ENCODE assay signal across 14 cellular contexts in the genomic region with DNA sequence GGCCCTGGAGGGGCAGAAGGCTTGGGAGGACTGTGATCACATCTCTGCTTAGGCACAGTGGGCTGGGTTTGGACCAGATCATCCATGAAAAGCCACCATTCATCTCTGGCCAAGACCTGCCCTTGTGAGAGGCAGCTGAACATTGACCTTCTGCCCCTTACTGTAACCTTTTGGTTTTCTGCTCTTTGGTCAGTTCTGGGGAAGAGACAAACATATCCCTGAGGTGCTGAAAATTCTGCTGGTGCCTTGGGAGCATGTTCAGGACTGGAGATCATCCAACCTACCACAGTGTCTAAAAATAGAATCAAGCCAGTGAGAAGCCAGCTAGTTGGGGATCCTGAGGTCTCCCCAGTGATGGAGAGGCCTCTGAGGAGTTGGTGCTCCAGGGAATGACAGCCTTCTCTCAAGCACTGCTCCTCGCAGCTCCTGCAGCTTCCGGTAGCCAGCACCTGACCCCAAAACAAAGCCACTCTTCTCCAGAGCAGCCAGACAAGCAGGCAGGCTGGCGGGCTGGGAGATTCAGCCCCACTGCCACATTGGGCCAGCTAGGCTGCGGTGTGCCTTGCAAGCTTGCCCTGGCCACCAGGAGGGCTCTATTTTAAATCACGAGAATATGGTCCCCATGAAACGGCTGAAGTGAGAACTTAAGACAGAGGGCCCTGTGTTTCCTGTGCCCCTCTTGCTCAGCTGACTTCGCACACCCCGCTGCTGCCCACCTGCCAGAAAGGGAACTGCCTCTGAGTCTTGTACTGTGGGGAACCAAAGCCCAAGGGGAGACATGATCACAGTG. TPM values are rescaled to one million over a fixed set of nuclear protein-coding genes. Genes with fewer than 3 reads are reported as not detected.
DNase-seq lines count a peak whose midpoint lies in the region; ATAC-seq, FAIRE-seq and TF ChIP-seq lines count a peak whose summit lies in the region.
"Had no signal": no experiment of that assay in that cellular context is flagged by ENCODE, and none has a peak within 500 bp of the region (broad histone marks: within the 10 kb centered on the region; RNA-seq: fewer than 3 reads in every experiment).

No MANE protein-coding gene starts in this region.

- no peaks in the 10 kb centered on the region for H3K27me3 ChIP-seq in H9 (ENCODE audit: insufficient read depth, low read length)
- H3K27me3 ChIP-seq in adipocyte (replicated peaks; ENCODE audit: control insufficient read depth, insufficient read depth, low read length): no peaks in the 10 kb centered on the region
- H3K27me3 ChIP-seq in HepG2 (ENCODE audit: control insufficient read depth in 1 of 2, insufficient read depth in 2 of 2, low read length in 2 of 2): no peaks in the 10 kb centered on the region
- H3K27me3 ChIP-seq: cardiac muscle cell, MG63 had no signal

- H3K4me3 ChIP-seq in adipocyte (ENCODE audit: low read length) (no peak overlapping the region), HepG2 (replicated peaks in 1 of 3; ENCODE audit: insufficient read depth in 1 of 3, low read depth in 2 of 3, low read length in 3 of 3) (peak overlapping the region in 2 of 3 experiments; percentile 9 to 46; a peak in 3 of 6 replicates)
- H3K4me3 ChIP-seq: cardiac muscle cell, MG63 had no signal

- peak overlapping the region in 2 of 3 experiments; percentile 6 to 34; a peak in 1 of 7 replicates for H3K27ac Mint-ChIP-seq in H9
- no peak overlapping the region for H3K27ac Mint-ChIP-seq in stimulated activated memory B cell treated with anti-CD40 and anti-IgM and Interleukin-4, amounts not matched to agents 10 μg/mL and 1 μg/mL and 100 μg/mL, for 72 hours
- H3K27ac Mint-ChIP-seq in activated T-helper 17 cell treated with anti-CD3 and anti-CD28 coated beads, Interleukin-2, amount 50 U/mL, for 72 hours: no peak overlapping the region
- H3K27ac Mint-ChIP-seq: activated naive CD4-positive, alpha-beta T cell treated with anti-CD3 and anti-CD28 coated beads, Interleukin-2, amount 50 U/mL, for 24 hours had no signal

- no peaks in the 10 kb centered on the region for H3K79me1 ChIP-seq in H9 (ENCODE audit: insufficient read depth, low read depth, low read length, poor library complexity, severe bottlenecking)

- CTCF ChIA-PET in HepG2 (lab: Yijun Ruan, JAX; ENCODE audit: low intra/inter-chr PET ratio, low total read pairs): no interaction called here

- ATAC-seq in HepG2: peak; percentile 89
- ATAC-seq in stimulated activated memory B cell treated with anti-CD40 and anti-IgM and Interleukin-4, amounts not matched to agents 10 μg/mL and 1 μg/mL and 100 μg/mL, for 72 hours: peak; percentile 48
- ATAC-seq in activated T-helper 17 cell treated with anti-CD3 and anti-CD28 coated beads, Interleukin-2, amount 50 U/mL, for 72 hours (replicated peaks): no peak

- H3K18ac ChIP-seq in H9 (ENCODE audit: insufficient read length, low read depth, low read length): no peak overlapping the region

- H2BK15ac ChIP-seq in H9 (ENCODE audit: low read depth, low read length): no peak overlapping the region

- H3K4me1 Mint-ChIP-seq in H9: peaks cover 0 to 5% of the 10 kb centered on the region in 2 experiments; a peak in 1 of 4 replicates
- H3K4me1 Mint-ChIP-seq in stimulated activated memory B cell treated with anti-CD40 and anti-IgM and Interleukin-4, amounts not matched to agents 10 μg/mL and 1 μg/mL and 100 μg/mL, for 72 hours: peaks cover 5% of the 10 kb centered on the region
- H3K4me1 Mint-ChIP-seq in activated T-helper 17 cell treated with anti-CD3 and anti-CD28 coated beads, Interleukin-2, amount 50 U/mL, for 72 hours: no peaks in the 10 kb centered on the region

- POLR2A ChIA-PET in HepG2 (lab: Yijun Ruan, JAX): interaction anchor here (0.5 to 1.0 kb wide), 2 partner anchors 18 to 21 kb away, joined by 3 to 6 read pairs; no protein-coding TSS in a partner anchor

- no peaks in the 10 kb centered on the region for H3K23me2 ChIP-seq in H9 (ENCODE audit: insufficient read length, low read depth, low read length, poor library complexity, severe bottlenecking)

- H4K91ac ChIP-seq in H9 (ENCODE audit: insufficient read length, low read depth, low read length): no peak overlapping the region

- no peaks in the 10 kb centered on the region for H3K27me3 Mint-ChIP-seq in H9 (ENCODE audit: low read depth)
- H3K27me3 Mint-ChIP-seq in stimulated activated memory B cell treated with anti-CD40 and anti-IgM and Interleukin-4, amounts not matched to agents 10 μg/mL and 1 μg/mL and 100 μg/mL, for 72 hours: no peaks in the 10 kb centered on the region
- H3K27me3 Mint-ChIP-seq in activated T-helper 17 cell treated with anti-CD3 and anti-CD28 coated beads, Interleukin-2, amount 50 U/mL, for 72 hours: peaks cover 3% of the 10 kb centered on the region
- H3K27me3 Mint-ChIP-seq: activated naive CD4-positive, alpha-beta T cell treated with anti-CD3 and anti-CD28 coated beads, Interleukin-2, amount 50 U/mL, for 24 hours; stimulated activated naive CD8-positive, alpha-beta T cell treated with anti-CD3 and anti-CD28 coated beads, Interleukin-15, amount 100 ng/mL, for 72 hours had no signal

- H2BK5ac ChIP-seq in H9 (ENCODE audit: insufficient read length, low read length): no peak overlapping the region

- TF ChIP-seq POLR2A in HepG2 (IDR thresholded peaks at IDR 0.05; ENCODE audit: insufficient read depth in 1 of 2, low read depth in 2 of 2, low read length in 2 of 2): no peak

- no peaks in the 10 kb centered on the region; a peak in 1 of 5 replicates for H3K9me3 Mint-ChIP-seq in H9
- H3K9me3 Mint-ChIP-seq in stimulated activated memory B cell treated with anti-CD40 and anti-IgM and Interleukin-4, amounts not matched to agents 10 μg/mL and 1 μg/mL and 100 μg/mL, for 72 hours: no peaks in the 10 kb centered on the region
- no peaks in the 10 kb centered on the region for H3K9me3 Mint-ChIP-seq in activated T-helper 17 cell treated with anti-CD3 and anti-CD28 coated beads, Interleukin-2, amount 50 U/mL, for 72 hours
- H3K9me3 Mint-ChIP-seq: activated naive CD4-positive, alpha-beta T cell treated with anti-CD3 and anti-CD28 coated beads, Interleukin-2, amount 50 U/mL, for 24 hours; stimulated activated naive CD8-positive, alpha-beta T cell treated with anti-CD3 and anti-CD28 coated beads, Interleukin-15, amount 100 ng/mL, for 72 hours had no signal

- H4K8ac ChIP-seq in H9 (replicated peaks; ENCODE audit: insufficient read length, low read depth, low read length): no peak overlapping the region

- H2BK120ac ChIP-seq in H9 (ENCODE audit: low read depth, low read length, poor library complexity, severe bottlenecking): no peak overlapping the region

- H2BK12ac ChIP-seq in H9 (ENCODE audit: insufficient read length, low read depth, low read length): no peak overlapping the region

- no TSS peak for BruUV-seq in HepG2 (replicated peaks; lab: Mats Ljungman, UMichigan)

- H2AFZ ChIP-seq in H9 (ENCODE audit: low read length): no peak overlapping the region
- no peak overlapping the region for H2AFZ ChIP-seq in HepG2 (ENCODE audit: low read length)

- intact Hi-C loops in HepG2 (cut with micrococcal nuclease; ENCODE audit: unreplicated experiment): loop anchor here (5.0 kb wide), 1 partner anchor 43 kb away; no protein-coding TSS in a partner anchor

- in situ Hi-C loops in HepG2 (cut with HindIII; ENCODE audit: extremely low pct_ligation_motif_present, low pct_unique_long_range_greater_than_20kb): no loop called here

- no peak overlapping the region for H3K27ac ChIP-seq in H9 (ENCODE audit: insufficient read length, low read depth, low read length)
- H3K27ac ChIP-seq in HepG2 (ENCODE audit: extremely low read length, insufficient read depth, low read length): peak overlapping the region; percentile 55
- H3K27ac ChIP-seq: cardiac muscle cell, VCaP had no signal

- no peak overlapping the region for H4K5ac ChIP-seq in H9 (ENCODE audit: insufficient read length, low read depth, low read length)

- H3K4me2 ChIP-seq in H9 (ENCODE audit: insufficient read depth, insufficient read length, low read length) (no peak overlapping the region), HepG2 (ENCODE audit: low read depth, low read length) (peak overlapping the region; percentile 58)

- H3K36me3 ChIP-seq in adipocyte (ENCODE audit: control insufficient read depth, insufficient read depth, low read length, severe bottlenecking): no peaks in the 10 kb centered on the region
- no peaks in the 10 kb centered on the region for H3K36me3 ChIP-seq in HepG2 (replicated peaks in 1 of 2; ENCODE audit: control insufficient read depth in 1 of 2, insufficient read depth in 2 of 2, low read length in 2 of 2)
- H3K36me3 ChIP-seq: cardiac muscle cell, MG63 had no signal

- H3K9ac ChIP-seq in H9 (ENCODE audit: extremely low read depth, insufficient read length, low read length): no peak overlapping the region
- no peak overlapping the region for H3K9ac ChIP-seq in adipocyte (ENCODE audit: low read length)
- no peak overlapping the region for H3K9ac ChIP-seq in HepG2 (ENCODE audit: insufficient read depth, low read depth, low read length)

- H3K14ac ChIP-seq in H9 (ENCODE audit: insufficient read depth, low read length): no peak overlapping the region

- no CpG with 5 or more reads among the region's 8 CpGs for WGBS in H9 (ENCODE audit: extremely low coverage, insufficient read length, low lambda C conversion rate)
- 28% methylated on average over 6 of the region's 8 CpGs for WGBS in HepG2 (ENCODE audit: low lambda C conversion rate)

- peak; percentile 37 for DNase-seq in H9
- peak; percentile 16 for DNase-seq in adipocyte (ENCODE audit: low read depth)
- peak; percentile 51 for DNase-seq in HepG2 (ENCODE audit: low spot score)
- no peak for DNase-seq in SKM-1 treated with dmso at 0.1 percent for 144 hours (lab: John Stamatoyannopoulos, UW; ENCODE audit: unreplicated experiment)
- DNase-seq in NCI-H1417 treated with DMSO at 0.1 percent for 48 hours (lab: John Stamatoyannopoulos, UW): no peak
- DNase-seq: kidney; MG63; NK-92 treated with Interleukin-12 subunit alpha and Interleukin-12 subunit beta, amount 100 ng/mL, for 24 hours; stimulated activated naive CD8-positive, alpha-beta T cell treated with anti-CD3 and anti-CD28 coated beads, Interleukin-15, amount 100 ng/mL, for 72 hours had no signal

- H3K9me3 ChIP-seq in H9 (ENCODE audit: control insufficient read depth, low read depth, low read length): no peaks in the 10 kb centered on the region
- H3K9me3 ChIP-seq in adipocyte (ENCODE audit: control insufficient read depth, low read length): no peaks in the 10 kb centered on the region
- no peaks in the 10 kb centered on the region for H3K9me3 ChIP-seq in HepG2 (ENCODE audit: low read length)
- H3K9me3 ChIP-seq: MG63 had no signal

- TF ChIP-seq CTCF in H9 (conservative IDR thresholded peaks at IDR 0.05): no peak
- TF ChIP-seq CTCF in HepG2 (CRISPR knock-in tag; IDR thresholded peaks at IDR 0.05): no peak

- no peak overlapping the region for H3K4me3 Mint-ChIP-seq in H9
- H3K4me3 Mint-ChIP-seq in stimulated activated memory B cell treated with anti-CD40 and anti-IgM and Interleukin-4, amounts not matched to agents 10 μg/mL and 1 μg/mL and 100 μg/mL, for 72 hours: no peak overlapping the region
- H3K4me3 Mint-ChIP-seq in activated T-helper 17 cell treated with anti-CD3 and anti-CD28 coated beads, Interleukin-2, amount 50 U/mL, for 72 hours: no peak overlapping the region
- H3K4me3 Mint-ChIP-seq: activated naive CD4-positive, alpha-beta T cell treated with anti-CD3 and anti-CD28 coated beads, Interleukin-2, amount 50 U/mL, for 24 hours; stimulated activated naive CD8-positive, alpha-beta T cell treated with anti-CD3 and anti-CD28 coated beads, Interleukin-15, amount 100 ng/mL, for 72 hours had no signal

- H2AK5ac ChIP-seq in H9 (ENCODE audit: insufficient read length, low read length): no peak overlapping the region

- H3K79me2 ChIP-seq in H9 (ENCODE audit: insufficient read depth, low read length): no peaks in the 10 kb centered on the region
- no peaks in the 10 kb centered on the region for H3K79me2 ChIP-seq in HepG2 (ENCODE audit: insufficient read depth, low read length)

- no peak overlapping the region for H3K4ac ChIP-seq in H9 (ENCODE audit: low read depth, low read length)

- H4K20me1 ChIP-seq in H9 (ENCODE audit: control insufficient read depth, insufficient read depth, insufficient read length) (no peaks in the 10 kb centered on the region), HepG2 (ENCODE audit: insufficient read depth, low read length) (no peaks in the 10 kb centered on the region)

- H3T11ph ChIP-seq in H9 (ENCODE audit: low read length): no peak overlapping the region

- H3K36me3 Mint-ChIP-seq in H9 (ENCODE audit: insufficient read depth in 1 of 3, low read depth in 3 of 3): no peaks in the 10 kb centered on the region
- H3K36me3 Mint-ChIP-seq in stimulated activated memory B cell treated with anti-CD40 and anti-IgM and Interleukin-4, amounts not matched to agents 10 μg/mL and 1 μg/mL and 100 μg/mL, for 72 hours: no peaks in the 10 kb centered on the region
- no peaks in the 10 kb centered on the region for H3K36me3 Mint-ChIP-seq in activated T-helper 17 cell treated with anti-CD3 and anti-CD28 coated beads, Interleukin-2, amount 50 U/mL, for 72 hours (ENCODE audit: low read depth)
- H3K36me3 Mint-ChIP-seq: activated naive CD4-positive, alpha-beta T cell treated with anti-CD3 and anti-CD28 coated beads, Interleukin-2, amount 50 U/mL, for 24 hours had no signal

- peak; percentile 92 for FAIRE-seq in HepG2 (lab: Jason Lieb, UNC)
- FAIRE-seq: kidney had no signal

- no peak for TF ChIP-seq RAD21 in HepG2 (CRISPR knock-in tag; IDR thresholded peaks at IDR 0.05)

- no peaks in the 10 kb centered on the region for H3K4me1 ChIP-seq in H9 (ENCODE audit: insufficient read depth, low read length)
- H3K4me1 ChIP-seq in adipocyte (ENCODE audit: control insufficient read depth, insufficient read depth, low read length): peaks cover 3% of the 10 kb centered on the region
- peaks cover 25% of the 10 kb centered on the region for H3K4me1 ChIP-seq in HepG2 (ENCODE audit: insufficient read depth, low read length)

- TF ChIP-seq EP300 in HepG2 (IDR thresholded peaks at IDR 0.05; ENCODE audit: low read depth in 2 of 2, low read length in 2 of 2): peak in 1 of 2 experiments; percentile 75; a peak in 2 of 4 replicates
- TF ChIP-seq EP300 in HepG2 (CRISPR knock-in tag; IDR thresholded peaks at IDR 0.05; ENCODE audit: borderline replicate concordance): no peak

- no peak overlapping the region for H3K23ac ChIP-seq in H9 (ENCODE audit: insufficient read length, low read depth, low read length)

- no peak overlapping the region for H2BK20ac ChIP-seq in H9 (ENCODE audit: low read depth, low read length, poor library complexity, severe bottlenecking)

- no peak overlapping the region for H3K56ac ChIP-seq in H9 (ENCODE audit: insufficient read length, low read depth, low read length)

RNA-seq across cellular contexts. Expression of a gene that starts 37.8 kb away (rescaled TPM):
- total RNA-seq in H9 (2021) (67.5 and 75.1 TPM in 2 replicates), HepG2 (2016; rRNA removed; fragmentation: Illumina TruSeq; extraction: Trizol) (15.5 and 18.7 TPM in 2 replicates)
- total RNA-seq in HepG2 (2016; cell fraction: cytosol; rRNA removed; fragmentation: Illumina TruSeq; extraction: Trizol; ENCODE audit: low read depth): 1.3 and 1.9 TPM in 2 replicates
- total RNA-seq in HepG2 (2016; cell fraction: insoluble cytoplasmic fraction; rRNA removed; fragmentation: Illumina TruSeq; extraction: Trizol): 15.7 and 16.2 TPM in 2 replicates
- 6.7 and 8.2 TPM in 2 replicates for total RNA-seq in HepG2 (2016; cell fraction: membrane; rRNA removed; fragmentation: Illumina TruSeq; extraction: Trizol)
- 17.1 and 18.4 TPM in 2 replicates for total RNA-seq in HepG2 (2016; cell fraction: nucleus; rRNA removed; fragmentation: Illumina TruSeq; extraction: Trizol)
- polyA plus RNA-seq in HepG2 (2011; rRNA removed): 40.1 and 43.7 TPM in 2 replicates
- polyA plus RNA-seq in HepG2 (2011; cell fraction: cytosol; rRNA removed): 13.5 and 24.5 TPM in 2 replicates
- 22.5 and 32.8 TPM in 2 replicates for polyA plus RNA-seq in HepG2 (2011; cell fraction: nucleus; rRNA removed)
- 50.8 and 52.0 TPM in 2 replicates for polyA plus RNA-seq in HepG2 (2012)
- polyA plus RNA-seq in HepG2 (2016; cell fraction: cytosol; fragmentation: Illumina TruSeq; extraction: Trizol; ENCODE audit: low read depth): 1.9 TPM in 2 replicates
- 17.0 and 20.2 TPM in 2 replicates for polyA plus RNA-seq in HepG2 (2016; cell fraction: insoluble cytoplasmic fraction; fragmentation: Illumina TruSeq; extraction: Trizol; ENCODE audit: low read depth)
- polyA plus RNA-seq in HepG2 (2016; cell fraction: membrane; fragmentation: Illumina TruSeq; extraction: Trizol; ENCODE audit: low read depth): 3.6 and 3.8 TPM in 2 replicates
- polyA plus RNA-seq in HepG2 (2016; cell fraction: nucleus; fragmentation: Illumina TruSeq; extraction: Trizol; ENCODE audit: insufficient read depth, low read depth): 20.8 TPM in 2 replicates
- polyA minus RNA-seq in HepG2 (2011; rRNA and poly(A)+ RNA removed; ENCODE audit: low replicate concordance): 21.8 and 29.4 TPM in 2 replicates
- polyA minus RNA-seq in HepG2 (2011; cell fraction: cytosol; rRNA and poly(A)+ RNA removed): 24.0 and 36.2 TPM in 2 replicates
- polyA minus RNA-seq in HepG2 (2011; cell fraction: nucleus; rRNA and poly(A)+ RNA removed): 60.9 and 63.9 TPM in 2 replicates
- 10 to 100 TPM; 27.8 to 54.0 TPM for total RNA-seq in activated T-helper 17 cell treated with anti-CD3 and anti-CD28 coated beads, Interleukin-2, amount 50 U/mL, for 72 hours

Comparison
In these comparisons a context has a peak if more than half of its experiments do, and no peak if none do; other contexts are left out.
1. DNase-seq: peak in H9 (single experiment), adipocyte (single experiment) and HepG2 (single experiment); none in SKM-1 treated with dmso at 0.1 percent for 144 hours (single experiment) and NCI-H1417 treated with DMSO at 0.1 percent for 48 hours (single experiment).
2. H3K27ac Mint-ChIP-seq: peak in H9 (2 of 3); none in stimulated activated memory B cell treated with anti-CD40 and anti-IgM and Interleukin-4, amounts not matched to agents 10 μg/mL and 1 μg/mL and 100 μg/mL, for 72 hours (single experiment) and activated T-helper 17 cell treated with anti-CD3 and anti-CD28 coated beads, Interleukin-2, amount 50 U/mL, for 72 hours (single experiment).